In the genomic region with DNA sequence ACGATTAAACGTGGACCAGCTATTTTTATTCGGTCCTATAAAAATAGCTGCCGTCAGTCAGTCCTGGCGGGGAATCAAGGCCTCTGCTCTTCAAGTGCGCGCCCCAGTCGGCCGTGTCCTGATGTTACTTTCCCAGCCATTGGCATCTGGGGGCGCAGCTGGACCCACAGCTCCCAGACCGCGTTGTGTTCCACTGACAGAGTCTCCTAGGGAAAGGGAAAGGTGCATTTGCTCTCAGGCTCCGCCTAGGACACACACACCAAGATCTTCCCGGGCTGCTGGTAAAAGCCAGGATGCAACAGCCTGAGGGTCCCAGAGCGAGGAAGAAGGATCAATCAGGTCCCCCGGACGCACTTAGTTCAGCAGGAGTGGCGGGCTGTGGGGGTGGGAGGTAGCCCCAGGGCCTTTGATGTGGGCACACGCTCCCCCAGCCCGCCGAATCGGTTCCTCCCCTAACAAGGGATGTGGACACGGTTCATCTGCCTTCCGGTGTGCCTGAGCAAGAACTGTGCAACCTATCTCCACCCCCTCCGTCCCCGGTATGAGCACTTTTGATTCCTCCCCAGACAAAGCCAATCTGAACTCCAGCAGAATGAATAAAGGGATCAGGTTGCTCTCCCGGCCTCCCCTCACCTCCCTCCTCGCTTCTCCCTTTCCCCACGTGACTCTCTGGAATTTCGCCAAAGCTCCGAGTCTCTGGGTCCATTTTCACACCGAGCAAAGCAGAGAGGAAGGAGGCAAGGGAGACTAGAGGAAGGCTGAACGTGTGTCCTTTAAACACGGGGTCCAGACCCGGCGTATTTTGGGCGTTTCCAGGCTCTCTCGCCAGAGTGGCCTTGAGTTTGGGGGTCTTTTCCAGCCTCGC, we compare ENCODE assay signal across 1 cellular context.
TF ChIP-seq lines count a peak whose summit lies in the region.

No MANE protein-coding gene starts in this region.

TF ChIP-seq in HepG2, 621 proteins besides CTCF, POLR2A, EP300 and RAD21 (continued from another document and continues in another):
- TF ChIP-seq, protein P1, sequence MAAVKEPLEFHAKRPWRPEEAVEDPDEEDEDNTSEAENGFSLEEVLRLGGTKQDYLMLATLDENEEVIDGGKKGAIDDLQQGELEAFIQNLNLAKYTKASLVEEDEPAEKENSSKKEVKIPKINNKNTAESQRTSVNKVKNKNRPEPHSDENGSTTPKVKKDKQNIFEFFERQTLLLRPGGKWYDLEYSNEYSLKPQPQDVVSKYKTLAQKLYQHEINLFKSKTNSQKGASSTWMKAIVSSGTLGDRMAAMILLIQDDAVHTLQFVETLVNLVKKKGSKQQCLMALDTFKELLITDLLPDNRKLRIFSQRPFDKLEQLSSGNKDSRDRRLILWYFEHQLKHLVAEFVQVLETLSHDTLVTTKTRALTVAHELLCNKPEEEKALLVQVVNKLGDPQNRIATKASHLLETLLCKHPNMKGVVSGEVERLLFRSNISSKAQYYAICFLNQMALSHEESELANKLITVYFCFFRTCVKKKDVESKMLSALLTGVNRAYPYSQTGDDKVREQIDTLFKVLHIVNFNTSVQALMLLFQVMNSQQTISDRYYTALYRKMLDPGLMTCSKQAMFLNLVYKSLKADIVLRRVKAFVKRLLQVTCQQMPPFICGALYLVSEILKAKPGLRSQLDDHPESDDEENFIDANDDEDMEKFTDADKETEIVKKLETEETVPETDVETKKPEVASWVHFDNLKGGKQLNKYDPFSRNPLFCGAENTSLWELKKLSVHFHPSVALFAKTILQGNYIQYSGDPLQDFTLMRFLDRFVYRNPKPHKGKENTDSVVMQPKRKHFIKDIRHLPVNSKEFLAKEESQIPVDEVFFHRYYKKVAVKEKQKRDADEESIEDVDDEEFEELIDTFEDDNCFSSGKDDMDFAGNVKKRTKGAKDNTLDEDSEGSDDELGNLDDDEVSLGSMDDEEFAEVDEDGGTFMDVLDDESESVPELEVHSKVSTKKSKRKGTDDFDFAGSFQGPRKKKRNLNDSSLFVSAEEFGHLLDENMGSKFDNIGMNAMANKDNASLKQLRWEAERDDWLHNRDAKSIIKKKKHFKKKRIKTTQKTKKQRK (IDR thresholded peaks at IDR 0.05; ENCODE audit: low read length), result no peak
- TF ChIP-seq RNF2 (conservative IDR thresholded peaks at IDR 0.05; ENCODE audit: low read depth), result peak; percentile 34; the same call in 1 of the 2 replicates
- no peak for TF ChIP-seq RFX1 (IDR thresholded peaks at IDR 0.05)
- TF ChIP-seq IRF9 (CRISPR knock-in tag; IDR thresholded peaks at IDR 0.05; ENCODE audit: borderline replicate concordance), result 0 out of 2 replicates have a peak, but pooled peaks have one; percentile 15
- TF ChIP-seq HINFP (CRISPR knock-in tag; IDR thresholded peaks at IDR 0.05; ENCODE audit: low read depth), result no peak; the same call in 1 of the 2 replicates
- no peak for TF ChIP-seq MATR3 (CRISPR knock-in tag; IDR thresholded peaks at IDR 0.05)
- peak; percentile 72 for TF ChIP-seq YEATS4 (CRISPR knock-in tag; IDR thresholded peaks at IDR 0.05; ENCODE audit: borderline replicate concordance)
- TF ChIP-seq FLYWCH1 (CRISPR knock-in tag; IDR thresholded peaks at IDR 0.05), result no peak
- TF ChIP-seq HOXA3 (CRISPR knock-in tag; IDR thresholded peaks at IDR 0.05), result peak; percentile 57
- TF ChIP-seq RFX5 (IDR thresholded peaks at IDR 0.05; ENCODE audit: low read depth, low read length), result 0 out of 2 replicates have a peak, but pooled peaks have one; percentile 26
- TF ChIP-seq MLXIP (CRISPR knock-in tag; IDR thresholded peaks at IDR 0.05; ENCODE audit: borderline replicate concordance), result no peak
- peak; percentile 68; the same call in 1 of the 2 replicates for TF ChIP-seq SNAPC2 (CRISPR knock-in tag; IDR thresholded peaks at IDR 0.05)
- TF ChIP-seq RBAK (CRISPR knock-in tag; IDR thresholded peaks at IDR 0.05), result no peak
- TF ChIP-seq ZSCAN31 (CRISPR knock-in tag; IDR thresholded peaks at IDR 0.05; ENCODE audit: low read depth), result peak; percentile 46; the same call in 1 of the 2 replicates
- no peak for TF ChIP-seq ZBTB1 (CRISPR knock-in tag; IDR thresholded peaks at IDR 0.05; ENCODE audit: borderline replicate concordance)
- TF ChIP-seq, protein P2, sequence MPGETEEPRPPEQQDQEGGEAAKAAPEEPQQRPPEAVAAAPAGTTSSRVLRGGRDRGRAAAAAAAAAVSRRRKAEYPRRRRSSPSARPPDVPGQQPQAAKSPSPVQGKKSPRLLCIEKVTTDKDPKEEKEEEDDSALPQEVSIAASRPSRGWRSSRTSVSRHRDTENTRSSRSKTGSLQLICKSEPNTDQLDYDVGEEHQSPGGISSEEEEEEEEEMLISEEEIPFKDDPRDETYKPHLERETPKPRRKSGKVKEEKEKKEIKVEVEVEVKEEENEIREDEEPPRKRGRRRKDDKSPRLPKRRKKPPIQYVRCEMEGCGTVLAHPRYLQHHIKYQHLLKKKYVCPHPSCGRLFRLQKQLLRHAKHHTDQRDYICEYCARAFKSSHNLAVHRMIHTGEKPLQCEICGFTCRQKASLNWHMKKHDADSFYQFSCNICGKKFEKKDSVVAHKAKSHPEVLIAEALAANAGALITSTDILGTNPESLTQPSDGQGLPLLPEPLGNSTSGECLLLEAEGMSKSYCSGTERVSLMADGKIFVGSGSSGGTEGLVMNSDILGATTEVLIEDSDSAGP (CRISPR knock-in tag; IDR thresholded peaks at IDR 0.05; ENCODE audit: borderline replicate concordance), result peak; percentile 80
- no peak for TF ChIP-seq NCOA1 (CRISPR knock-in tag; IDR thresholded peaks at IDR 0.05)
- TF ChIP-seq TCF7 (IDR thresholded peaks at IDR 0.05; ENCODE audit: low read depth), result peak; percentile 60; the same call in 1 of the 2 replicates
- no peak for TF ChIP-seq SP4 (CRISPR knock-in tag; IDR thresholded peaks at IDR 0.05)
- TF ChIP-seq ZC3H4 (CRISPR knock-in tag; IDR thresholded peaks at IDR 0.05; ENCODE audit: borderline replicate concordance), result peak; percentile 34; the same call in 1 of the 2 replicates
- TF ChIP-seq HNF4A (CRISPR knock-in tag; IDR thresholded peaks at IDR 0.05), result no peak
- TF ChIP-seq ZKSCAN5 (CRISPR knock-in tag; IDR thresholded peaks at IDR 0.05), result peak; percentile 33; the same call in 1 of the 2 replicates
- no peak; the same call in 1 of the 2 replicates for TF ChIP-seq ZNF709 (CRISPR knock-in tag; IDR thresholded peaks at IDR 0.05)
- no peak for TF ChIP-seq FOXA1 (IDR thresholded peaks at IDR 0.05)
- 0 out of 2 replicates have a peak, but pooled peaks have one; percentile 10 for TF ChIP-seq FOXA1 (CRISPR knock-in tag; IDR thresholded peaks at IDR 0.05)
- no peak for TF ChIP-seq ZFP36L2 (CRISPR knock-in tag; IDR thresholded peaks at IDR 0.05)
- TF ChIP-seq TSC22D2 (CRISPR knock-in tag; IDR thresholded peaks at IDR 0.05; ENCODE audit: borderline replicate concordance), result no peak
- TF ChIP-seq ETV6 (CRISPR knock-in tag; conservative IDR thresholded peaks at IDR 0.05), result no peak
- TF ChIP-seq RELA (CRISPR knock-in tag; IDR thresholded peaks at IDR 0.05), result 0 out of 2 replicates have a peak, but pooled peaks have one; percentile 24
- TF ChIP-seq POGZ (CRISPR knock-in tag; IDR thresholded peaks at IDR 0.05), result no peak
- peak; percentile 29 for TF ChIP-seq ZEB1 (IDR thresholded peaks at IDR 0.05; ENCODE audit: insufficient replicate concordance, low read depth)
- TF ChIP-seq ZBTB20 (CRISPR knock-in tag; IDR thresholded peaks at IDR 0.05; ENCODE audit: borderline replicate concordance, low read depth), result peak; percentile 16; the same call in 1 of the 2 replicates
- TF ChIP-seq, protein P3, sequence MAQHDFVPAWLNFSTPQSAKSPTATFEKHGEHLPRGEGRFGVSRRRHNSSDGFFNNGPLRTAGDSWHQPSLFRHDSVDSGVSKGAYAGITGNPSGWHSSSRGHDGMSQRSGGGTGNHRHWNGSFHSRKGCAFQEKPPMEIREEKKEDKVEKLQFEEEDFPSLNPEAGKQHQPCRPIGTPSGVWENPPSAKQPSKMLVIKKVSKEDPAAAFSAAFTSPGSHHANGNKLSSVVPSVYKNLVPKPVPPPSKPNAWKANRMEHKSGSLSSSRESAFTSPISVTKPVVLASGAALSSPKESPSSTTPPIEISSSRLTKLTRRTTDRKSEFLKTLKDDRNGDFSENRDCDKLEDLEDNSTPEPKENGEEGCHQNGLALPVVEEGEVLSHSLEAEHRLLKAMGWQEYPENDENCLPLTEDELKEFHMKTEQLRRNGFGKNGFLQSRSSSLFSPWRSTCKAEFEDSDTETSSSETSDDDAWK (CRISPR knock-in tag; IDR thresholded peaks at IDR 0.05), result no peak
- TF ChIP-seq ISL2 (CRISPR knock-in tag; IDR thresholded peaks at IDR 0.05), result peak; percentile 49
- no peak for TF ChIP-seq ZNF383 (CRISPR knock-in tag; IDR thresholded peaks at IDR 0.05; ENCODE audit: borderline replicate concordance)
- TF ChIP-seq PAX8 (CRISPR knock-in tag; IDR thresholded peaks at IDR 0.05; ENCODE audit: borderline replicate concordance), result no peak
- TF ChIP-seq ZNF605 (CRISPR knock-in tag; IDR thresholded peaks at IDR 0.05), result no peak
- no peak; the same call in 1 of the 2 replicates for TF ChIP-seq NCOA2 (CRISPR knock-in tag; IDR thresholded peaks at IDR 0.05)
- TF ChIP-seq ZNF263 (CRISPR knock-in tag; IDR thresholded peaks at IDR 0.05), result peak; percentile 79
- no peak for TF ChIP-seq SYNCRIP (IDR thresholded peaks at IDR 0.05; ENCODE audit: insufficient read depth, low read depth, low read length)
- TF ChIP-seq ZNF556 (CRISPR knock-in tag; IDR thresholded peaks at IDR 0.05; ENCODE audit: borderline replicate concordance), result no peak
- no peak; the same call in 1 of the 2 replicates for TF ChIP-seq ZNF362 (CRISPR knock-in tag; IDR thresholded peaks at IDR 0.05; ENCODE audit: borderline replicate concordance)
- 0 out of 2 replicates have a peak, but pooled peaks have one; percentile 37 for TF ChIP-seq ZNF775 (CRISPR knock-in tag; IDR thresholded peaks at IDR 0.05; ENCODE audit: borderline replicate concordance)
- TF ChIP-seq HOMEZ (CRISPR knock-in tag; IDR thresholded peaks at IDR 0.05; ENCODE audit: low read depth), result 0 out of 2 replicates have a peak, but pooled peaks have one; percentile 13
- TF ChIP-seq HNRNPLL (IDR thresholded peaks at IDR 0.05; ENCODE audit: low read depth, low read length, poor library complexity, severe bottlenecking), result no peak
- TF ChIP-seq TBP (CRISPR knock-in tag; IDR thresholded peaks at IDR 0.05), result no peak
- peak; percentile 50; the same call in 1 of the 2 replicates for TF ChIP-seq ZNF510 (CRISPR knock-in tag; IDR thresholded peaks at IDR 0.05; ENCODE audit: low read depth)
- TF ChIP-seq KLF11 (CRISPR knock-in tag; IDR thresholded peaks at IDR 0.05), result no peak
- TF ChIP-seq KAT8 (CRISPR knock-in tag; IDR thresholded peaks at IDR 0.05), result peak; percentile 48; the same call in 1 of the 2 replicates
- peak; percentile 61; the same call in 1 of the 2 replicates for TF ChIP-seq DR1 (CRISPR knock-in tag; IDR thresholded peaks at IDR 0.05)
- no peak for TF ChIP-seq ATF7 (IDR thresholded peaks at IDR 0.05)
- TF ChIP-seq ATF7 (CRISPR knock-in tag; IDR thresholded peaks at IDR 0.05), result 0 out of 2 replicates have a peak, but pooled peaks have one; percentile 19
